In genomic region chr19:40716655-40717324, GRCh38 we compare ENCODE assay signal across 8 cellular contexts. TPM values are rescaled to one million over a fixed set of nuclear protein-coding genes. Genes with fewer than 3 reads are reported as not detected.
DNase-seq lines count a peak whose midpoint lies in the region; ATAC-seq and TF ChIP-seq lines count a peak whose summit lies in the region.

TSS of gene COQ8B (minus strand) at chr19:40716886. CDS start at chr19:40714632, 2,254 bp downstream.
TSS of gene ITPKC (plus strand) at chr19:40717112. CDS start at chr19:40717136, 24 bp downstream.

- H3K36me3 ChIP-seq in BJ (ENCODE audit: control insufficient read depth, insufficient read depth, low read length): no peaks in the 10 kb centered on the region; the same call in none of the 2 replicates

- POLR2A ChIA-PET in BJ (lab: Charles Lee): interaction anchor here (0.6 kb wide), 1 partner anchor 28 kb away, joined by 4 read pairs; no protein-coding TSS in a partner anchor

- DNase-seq in BJ (ENCODE audit: low read depth) (peak; percentile 74), GM19240 (ENCODE audit: insufficient read length, low spot score) (peak; percentile 98), NCI-H524 (lab: John Stamatoyannopoulos, UW) (peak; percentile 97 to 99), kidney tubule cell (ENCODE audit: low spot score) (peak; percentile 100)
- peak; percentile 100 for DNase-seq in activated CD4-positive, alpha-beta T cell treated with anti-CD3 and anti-CD28 coated beads for 4 hours
- peak; percentile 98 to 100 for DNase-seq in stimulated activated CD4-positive, alpha-beta T cell treated with anti-CD3 and anti-CD28 coated beads, Interleukin-1b, Interleukin-23, amount 100 ng/mL, for 1 hour (ENCODE audit: low read depth in 2 of 2)

- H3K27ac ChIP-seq in cingulate gyrus (ENCODE audit: low read depth, low read length): peak within 1 kb of the TSS; percentile 97

- no peaks in the 10 kb centered on the region for H3K27me3 ChIP-seq in BJ (ENCODE audit: control insufficient read depth, insufficient read depth, low read length)

- peak; percentile 65 for ATAC-seq in HG03457 (IDR thresholded peaks at IDR 0.05; ENCODE audit: unreplicated experiment)

- no peak for TF ChIP-seq CTCF in BJ (IDR thresholded peaks at IDR 0.05; ENCODE audit: insufficient read depth, low read depth, low read length)

- H3K4me3 ChIP-seq in BJ (ENCODE audit: low read depth, low read length): peak within 1 kb of the TSS; percentile 70

- CTCF ChIA-PET in BJ (lab: Yijun Ruan, JAX): interaction anchor here (0.6 to 1.9 kb wide), 6 partner anchors 52 to 662 kb away, joined by 3 to 12 read pairs (median 3); no protein-coding TSS in a partner anchor

RNA-seq across cellular contexts. Expression of gene COQ8B, which starts in this region (rescaled TPM):
- 22.7 and 35.3 TPM in 2 replicates for polyA plus RNA-seq in BJ (2011; rRNA removed)
- 15.0 and 20.8 TPM in 2 replicates for polyA minus RNA-seq in BJ (2011; rRNA and poly(A)+ RNA removed)

RNA-seq across cellular contexts. Expression of gene ITPKC, which starts in this region (rescaled TPM):
- polyA plus RNA-seq in BJ (2011; rRNA removed): 8.9 and 11.9 TPM in 2 replicates
- 10.0 and 16.4 TPM in 2 replicates for polyA minus RNA-seq in BJ (2011; rRNA and poly(A)+ RNA removed)

Comparison
In these comparisons a context has a peak if more than half of its experiments do, and no peak if none do; other contexts are left out.
1. Peak in every context shown above with its lines: DNase-seq, ATAC-seq, H3K4me3 ChIP-seq and H3K27ac ChIP-seq.